8 cellular contexts compared by ENCODE assay signal in genomic region chr1:220529530-220529920, GRCh38. TPM values are rescaled to one million over a fixed set of nuclear protein-coding genes. Genes with fewer than 3 reads are reported as not detected.
DNase-seq lines count a peak whose midpoint lies in the region; FAIRE-seq and TF ChIP-seq lines count a peak whose summit lies in the region.

No MANE protein-coding gene starts in this region.

- no peak overlapping the region for H2BK12ac ChIP-seq in trophoblast cell (ENCODE audit: low read length)

- H3K4me1 ChIP-seq in NT2/D1 (ENCODE audit: insufficient read depth, insufficient read length) (no peaks in the 10 kb centered on the region), esophagus squamous epithelium (peaks cover 0 to 35% (median 10%) of the 10 kb centered on the region in 3 donors), trophoblast cell (ENCODE audit: control insufficient read depth in 1 of 2, insufficient read depth in 2 of 2, low read length in 2 of 2) (peaks cover 4% of the 10 kb centered on the region in 2 experiments)

- H4K91ac ChIP-seq in trophoblast cell (ENCODE audit: low read depth, low read length): no peak overlapping the region

- CTCF ChIA-PET in Calu3 (lab: Charles Lee): no interaction called here

- H3K9ac ChIP-seq in NT2/D1 (ENCODE audit: insufficient read length, low read depth) (peak overlapping the region; percentile 96), trophoblast cell (ENCODE audit: low read length) (no peak overlapping the region)

- H2AFZ ChIP-seq in trophoblast cell (ENCODE audit: insufficient read depth, low read length, poor library complexity): no peak overlapping the region

- H3K36me3 ChIP-seq in NT2/D1 (ENCODE audit: insufficient read depth, insufficient read length, low read length): no peaks in the 10 kb centered on the region
- H3K36me3 ChIP-seq in esophagus squamous epithelium: no peaks in the 10 kb centered on the region
- H3K36me3 ChIP-seq in trophoblast cell (ENCODE audit: control insufficient read depth in 1 of 2, insufficient read depth in 2 of 2, low read length in 2 of 2): no peaks in the 10 kb centered on the region

- H3K4ac ChIP-seq in trophoblast cell (ENCODE audit: low read depth, low read length): no peak overlapping the region

- no peak overlapping the region for H3K27ac Mint-ChIP-seq in Calu3 (ENCODE audit: unreplicated experiment)

- H4K8ac ChIP-seq in trophoblast cell (ENCODE audit: low read depth, low read length): no peak overlapping the region

- no peak overlapping the region for H2BK120ac ChIP-seq in trophoblast cell (ENCODE audit: insufficient read depth, low read length, poor library complexity)

- TF ChIP-seq CTCF in Calu3 (IDR thresholded peaks at IDR 0.05; ENCODE audit: unreplicated experiment) (no peak), esophagus squamous epithelium (IDR thresholded peaks at IDR 0.05) (no peak)

- H3K4me2 ChIP-seq in trophoblast cell (ENCODE audit: low read length): peak overlapping the region; percentile 88

- no peak for TF ChIP-seq POLR2A in esophagus squamous epithelium (IDR thresholded peaks at IDR 0.05)

- no peak for FAIRE-seq in frontal cortex (lab: Jason Lieb, UNC)

- BruUV-seq in Calu3 (replicated peaks; lab: Mats Ljungman, UMichigan): TSS peak; percentile 30

- no peaks in the 10 kb centered on the region for H3K9me3 Mint-ChIP-seq in Calu3 (ENCODE audit: low read depth, unreplicated experiment)

- H3K79me1 ChIP-seq in trophoblast cell (ENCODE audit: low read length): peaks cover 9% of the 10 kb centered on the region

- peak overlapping the region; percentile 87 for H3K4me3 ChIP-seq in NT2/D1 (ENCODE audit: insufficient read length, low read depth)
- H3K4me3 ChIP-seq in esophagus squamous epithelium: peak overlapping the region; percentile 76 to 95 (median 92)
- no peak overlapping the region for H3K4me3 ChIP-seq in trophoblast cell (ENCODE audit: low read depth, low read length)

- H2AK5ac ChIP-seq in trophoblast cell (ENCODE audit: low read length): no peak overlapping the region

- DNase-seq in Calu3 (no peak), NT2/D1 (ENCODE audit: low read depth, low spot score) (no peak), esophagus squamous epithelium (lab: John Stamatoyannopoulos, UW) (no peak), trophoblast cell (no peak), ecto neural progenitor cell (ENCODE audit: low spot score) (no peak), COLO668 (lab: John Stamatoyannopoulos, UW; ENCODE audit: unreplicated experiment) (no peak), frontal cortex (ENCODE audit: low spot score in 2 of 2) (no peak), NCI-H1436 (lab: John Stamatoyannopoulos, UW) (no peak)

- H3K18ac ChIP-seq in trophoblast cell (ENCODE audit: low read length): no peak overlapping the region

- WGBS in esophagus squamous epithelium, 2 donors: 22 to 30% methylated on average over 3 of the region's 3 CpGs
- WGBS in trophoblast cell (ENCODE audit: extremely low coverage, insufficient coverage, insufficient read length): no CpG with 5 or more reads among the region's 3 CpGs

- peak overlapping the region; percentile 78 for H3K4me3 Mint-ChIP-seq in Calu3 (ENCODE audit: low read depth, unreplicated experiment)

- H3K4me1 Mint-ChIP-seq in Calu3 (ENCODE audit: low read depth, unreplicated experiment): peaks cover 9% of the 10 kb centered on the region

- H3K27me3 ChIP-seq in NT2/D1 (ENCODE audit: insufficient read depth, insufficient read length) (peaks cover 9% of the 10 kb centered on the region), esophagus squamous epithelium (peaks cover 0 to 12% (median 0%) of the 10 kb centered on the region in 4 donors), trophoblast cell (ENCODE audit: insufficient read depth, low read length) (no peaks in the 10 kb centered on the region)

- peaks cover 59% of the 10 kb centered on the region for H3K27me3 Mint-ChIP-seq in Calu3 (ENCODE audit: unreplicated experiment)

- H4K12ac ChIP-seq in trophoblast cell (ENCODE audit: low read depth, low read length): no peak overlapping the region

- H3K27ac ChIP-seq in esophagus squamous epithelium: peak overlapping the region; percentile 88 to 94 (median 92)
- no peak overlapping the region for H3K27ac ChIP-seq in trophoblast cell (ENCODE audit: low read depth, low read length)

- H3K14ac ChIP-seq in trophoblast cell (ENCODE audit: low read length): no peak overlapping the region

- H2BK5ac ChIP-seq in trophoblast cell (ENCODE audit: low read depth, low read length, poor library complexity): no peak overlapping the region

- peaks cover 26% of the 10 kb centered on the region for H3K36me3 Mint-ChIP-seq in Calu3 (ENCODE audit: insufficient read depth, unreplicated experiment)

- H3K23ac ChIP-seq in trophoblast cell (ENCODE audit: low read length): no peak overlapping the region

- peaks cover 15% of the 10 kb centered on the region for H3K79me2 ChIP-seq in trophoblast cell (ENCODE audit: control insufficient read depth, insufficient read depth, low read length, poor library complexity)

- H3K9me3 ChIP-seq in NT2/D1 (ENCODE audit: insufficient read depth, low read length) (peaks cover 10% of the 10 kb centered on the region), esophagus squamous epithelium (no peaks in the 10 kb centered on the region), trophoblast cell (ENCODE audit: insufficient read depth, low read depth, low read length) (no peaks in the 10 kb centered on the region)

- intact Hi-C loops in Calu3 (cut with micrococcal nuclease; ENCODE audit: unreplicated experiment) (loop anchor here (5.0 kb wide), 1 partner anchor 157 kb away; no protein-coding TSS in a partner anchor), esophagus squamous epithelium (cut with DNase I) (no loop called here)

RNA-seq across cellular contexts. Expression of gene MARK1, which starts 1.6 kb away (rescaled TPM):
- total RNA-seq in Calu3 (2022) (1.8 and 3.0 TPM in 2 replicates), esophagus squamous epithelium (10 to 100 TPM in 1 of 4 donors, 1 to 10 TPM in 3; 3.9 to 11.3 (median 6.6) TPM), frontal cortex (62.4 TPM)
- polyA plus RNA-seq in trophoblast cell (2013): 7.1 and 7.9 TPM in 2 replicates
